Comparison of ENCODE assay signal across 3 cellular contexts in the genomic region with DNA sequence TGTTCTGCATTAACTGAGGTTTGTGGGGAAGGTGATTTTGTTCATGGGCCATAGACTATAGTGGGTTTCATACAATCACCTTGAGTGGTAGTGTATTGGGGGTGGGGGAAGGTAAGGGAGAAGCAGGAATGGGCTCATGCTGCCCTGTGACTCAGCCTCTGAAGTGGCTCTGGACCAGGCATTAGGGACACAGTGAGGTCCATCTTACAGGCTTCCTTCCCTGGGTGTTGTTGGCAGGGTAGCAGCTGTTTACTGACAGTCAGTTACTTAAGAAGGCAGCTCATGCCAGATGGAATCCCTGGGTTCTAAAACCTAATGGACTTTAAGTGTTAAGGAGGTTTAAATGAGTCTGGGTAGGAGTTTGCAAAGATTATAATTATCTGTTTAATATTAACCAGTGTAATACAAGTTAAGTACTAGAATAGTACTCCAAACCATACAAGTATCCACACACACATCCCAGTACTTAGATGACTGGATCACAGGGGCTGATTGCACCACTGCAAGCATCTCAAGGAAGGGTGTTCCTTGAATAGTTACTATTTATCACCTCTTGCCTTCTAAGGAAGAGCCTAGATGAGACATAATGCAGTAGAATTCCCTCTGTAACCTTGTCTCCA.
TF ChIP-seq lines count a peak whose summit lies in the region.

No MANE protein-coding gene starts in this region.

TF ChIP-seq in SK-N-SH treated with all-trans-retinoic acid at 6 μM for 48 hours, 23 proteins besides CTCF, POLR2A, EP300 and RAD21 (continues in another document):
- TF ChIP-seq ZNF565 (CRISPR knock-in tag; conservative IDR thresholded peaks at IDR 0.05; ENCODE audit: low read depth) = no peak
- TF ChIP-seq ISL1 (CRISPR knock-in tag; IDR thresholded peaks at IDR 0.05) = no peak
- no peak for TF ChIP-seq ARNTL (CRISPR knock-in tag; IDR thresholded peaks at IDR 0.05; ENCODE audit: borderline replicate concordance, low read depth)
- no peak for TF ChIP-seq SNAI2 (CRISPR knock-in tag; IDR thresholded peaks at IDR 0.05)
- TF ChIP-seq ESRRG (CRISPR knock-in tag; IDR thresholded peaks at IDR 0.05) = no peak
- TF ChIP-seq GLIS3 (CRISPR knock-in tag; IDR thresholded peaks at IDR 0.05) = no peak
- no peak for TF ChIP-seq TCF4 (CRISPR knock-in tag; IDR thresholded peaks at IDR 0.05; ENCODE audit: borderline replicate concordance)
- no peak for TF ChIP-seq ZFP30 (CRISPR knock-in tag; IDR thresholded peaks at IDR 0.05)
- no peak for TF ChIP-seq ZC3H10 (CRISPR knock-in tag; IDR thresholded peaks at IDR 0.05)
- TF ChIP-seq, protein P1, sequence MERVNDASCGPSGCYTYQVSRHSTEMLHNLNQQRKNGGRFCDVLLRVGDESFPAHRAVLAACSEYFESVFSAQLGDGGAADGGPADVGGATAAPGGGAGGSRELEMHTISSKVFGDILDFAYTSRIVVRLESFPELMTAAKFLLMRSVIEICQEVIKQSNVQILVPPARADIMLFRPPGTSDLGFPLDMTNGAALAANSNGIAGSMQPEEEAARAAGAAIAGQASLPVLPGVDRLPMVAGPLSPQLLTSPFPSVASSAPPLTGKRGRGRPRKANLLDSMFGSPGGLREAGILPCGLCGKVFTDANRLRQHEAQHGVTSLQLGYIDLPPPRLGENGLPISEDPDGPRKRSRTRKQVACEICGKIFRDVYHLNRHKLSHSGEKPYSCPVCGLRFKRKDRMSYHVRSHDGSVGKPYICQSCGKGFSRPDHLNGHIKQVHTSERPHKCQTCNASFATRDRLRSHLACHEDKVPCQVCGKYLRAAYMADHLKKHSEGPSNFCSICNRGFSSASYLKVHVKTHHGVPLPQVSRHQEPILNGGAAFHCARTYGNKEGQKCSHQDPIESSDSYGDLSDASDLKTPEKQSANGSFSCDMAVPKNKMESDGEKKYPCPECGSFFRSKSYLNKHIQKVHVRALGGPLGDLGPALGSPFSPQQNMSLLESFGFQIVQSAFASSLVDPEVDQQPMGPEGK (CRISPR knock-in tag; IDR thresholded peaks at IDR 0.05; ENCODE audit: borderline replicate concordance) = no peak
- no peak for TF ChIP-seq CSDC2 (CRISPR knock-in tag; IDR thresholded peaks at IDR 0.05)
- TF ChIP-seq ZNF70 (CRISPR knock-in tag; IDR thresholded peaks at IDR 0.05) = no peak
- TF ChIP-seq, protein P2, sequence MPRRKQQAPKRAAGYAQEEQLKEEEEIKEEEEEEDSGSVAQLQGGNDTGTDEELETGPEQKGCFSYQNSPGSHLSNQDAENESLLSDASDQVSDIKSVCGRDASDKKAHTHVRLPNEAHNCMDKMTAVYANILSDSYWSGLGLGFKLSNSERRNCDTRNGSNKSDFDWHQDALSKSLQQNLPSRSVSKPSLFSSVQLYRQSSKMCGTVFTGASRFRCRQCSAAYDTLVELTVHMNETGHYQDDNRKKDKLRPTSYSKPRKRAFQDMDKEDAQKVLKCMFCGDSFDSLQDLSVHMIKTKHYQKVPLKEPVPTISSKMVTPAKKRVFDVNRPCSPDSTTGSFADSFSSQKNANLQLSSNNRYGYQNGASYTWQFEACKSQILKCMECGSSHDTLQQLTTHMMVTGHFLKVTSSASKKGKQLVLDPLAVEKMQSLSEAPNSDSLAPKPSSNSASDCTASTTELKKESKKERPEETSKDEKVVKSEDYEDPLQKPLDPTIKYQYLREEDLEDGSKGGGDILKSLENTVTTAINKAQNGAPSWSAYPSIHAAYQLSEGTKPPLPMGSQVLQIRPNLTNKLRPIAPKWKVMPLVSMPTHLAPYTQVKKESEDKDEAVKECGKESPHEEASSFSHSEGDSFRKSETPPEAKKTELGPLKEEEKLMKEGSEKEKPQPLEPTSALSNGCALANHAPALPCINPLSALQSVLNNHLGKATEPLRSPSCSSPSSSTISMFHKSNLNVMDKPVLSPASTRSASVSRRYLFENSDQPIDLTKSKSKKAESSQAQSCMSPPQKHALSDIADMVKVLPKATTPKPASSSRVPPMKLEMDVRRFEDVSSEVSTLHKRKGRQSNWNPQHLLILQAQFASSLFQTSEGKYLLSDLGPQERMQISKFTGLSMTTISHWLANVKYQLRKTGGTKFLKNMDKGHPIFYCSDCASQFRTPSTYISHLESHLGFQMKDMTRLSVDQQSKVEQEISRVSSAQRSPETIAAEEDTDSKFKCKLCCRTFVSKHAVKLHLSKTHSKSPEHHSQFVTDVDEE (CRISPR knock-in tag; IDR thresholded peaks at IDR 0.05) = no peak

TF ChIP-seq in SK-N-SH, 30 proteins besides CTCF, POLR2A, EP300 and RAD21:
- TF ChIP-seq, protein P3, sequence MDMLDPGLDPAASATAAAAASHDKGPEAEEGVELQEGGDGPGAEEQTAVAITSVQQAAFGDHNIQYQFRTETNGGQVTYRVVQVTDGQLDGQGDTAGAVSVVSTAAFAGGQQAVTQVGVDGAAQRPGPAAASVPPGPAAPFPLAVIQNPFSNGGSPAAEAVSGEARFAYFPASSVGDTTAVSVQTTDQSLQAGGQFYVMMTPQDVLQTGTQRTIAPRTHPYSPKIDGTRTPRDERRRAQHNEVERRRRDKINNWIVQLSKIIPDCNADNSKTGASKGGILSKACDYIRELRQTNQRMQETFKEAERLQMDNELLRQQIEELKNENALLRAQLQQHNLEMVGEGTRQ (IDR thresholded peaks at IDR 0.05; ENCODE audit: borderline replicate concordance, low read depth, low read length) = no peak
- TF ChIP-seq ELF1 (IDR thresholded peaks at IDR 0.05) (no peak), RXRA (IDR thresholded peaks at IDR 0.05; ENCODE audit: borderline replicate concordance, low read depth) (no peak), SIN3A (IDR thresholded peaks at IDR 0.05; ENCODE audit: borderline replicate concordance, low read depth, low read length) (no peak), POLR2AphosphoS5 (IDR thresholded peaks at IDR 0.05; ENCODE audit: low read depth, low read length) (no peak), RFX5 (IDR thresholded peaks at IDR 0.05; ENCODE audit: low read length) (no peak), YY1 (IDR thresholded peaks at IDR 0.05; ENCODE audit: low read depth) (no peak), CHD2 (IDR thresholded peaks at IDR 0.05; ENCODE audit: low read length, partially characterized antibody) (no peak), JUND (IDR thresholded peaks at IDR 0.05) (no peak), NFIC (IDR thresholded peaks at IDR 0.05; ENCODE audit: borderline replicate concordance) (no peak), GATA2 (CRISPR knock-in tag; IDR thresholded peaks at IDR 0.05) (no peak)
- TF ChIP-seq, protein P4, sequence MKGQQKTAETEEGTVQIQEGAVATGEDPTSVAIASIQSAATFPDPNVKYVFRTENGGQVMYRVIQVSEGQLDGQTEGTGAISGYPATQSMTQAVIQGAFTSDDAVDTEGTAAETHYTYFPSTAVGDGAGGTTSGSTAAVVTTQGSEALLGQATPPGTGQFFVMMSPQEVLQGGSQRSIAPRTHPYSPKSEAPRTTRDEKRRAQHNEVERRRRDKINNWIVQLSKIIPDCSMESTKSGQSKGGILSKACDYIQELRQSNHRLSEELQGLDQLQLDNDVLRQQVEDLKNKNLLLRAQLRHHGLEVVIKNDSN (IDR thresholded peaks at IDR 0.05; ENCODE audit: borderline replicate concordance, low read depth) = no peak
- TF ChIP-seq, protein P5, sequence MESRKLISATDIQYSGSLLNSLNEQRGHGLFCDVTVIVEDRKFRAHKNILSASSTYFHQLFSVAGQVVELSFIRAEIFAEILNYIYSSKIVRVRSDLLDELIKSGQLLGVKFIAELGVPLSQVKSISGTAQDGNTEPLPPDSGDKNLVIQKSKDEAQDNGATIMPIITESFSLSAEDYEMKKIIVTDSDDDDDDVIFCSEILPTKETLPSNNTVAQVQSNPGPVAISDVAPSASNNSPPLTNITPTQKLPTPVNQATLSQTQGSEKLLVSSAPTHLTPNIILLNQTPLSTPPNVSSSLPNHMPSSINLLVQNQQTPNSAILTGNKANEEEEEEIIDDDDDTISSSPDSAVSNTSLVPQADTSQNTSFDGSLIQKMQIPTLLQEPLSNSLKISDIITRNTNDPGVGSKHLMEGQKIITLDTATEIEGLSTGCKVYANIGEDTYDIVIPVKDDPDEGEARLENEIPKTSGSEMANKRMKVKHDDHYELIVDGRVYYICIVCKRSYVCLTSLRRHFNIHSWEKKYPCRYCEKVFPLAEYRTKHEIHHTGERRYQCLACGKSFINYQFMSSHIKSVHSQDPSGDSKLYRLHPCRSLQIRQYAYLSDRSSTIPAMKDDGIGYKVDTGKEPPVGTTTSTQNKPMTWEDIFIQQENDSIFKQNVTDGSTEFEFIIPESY (IDR thresholded peaks at IDR 0.05; ENCODE audit: borderline replicate concordance, low read depth) = no peak

TF ChIP-seq in K562, 482 proteins besides CTCF, POLR2A, EP300 and RAD21:
- TF ChIP-seq NFXL1 (CRISPR knock-in tag; IDR thresholded peaks at IDR 0.05) = no peak
- no peak for TF ChIP-seq BRCA1 (IDR thresholded peaks at IDR 0.05)
- TF ChIP-seq BRCA1 (CRISPR knock-in tag; IDR thresholded peaks at IDR 0.05) = no peak
- no peak for TF ChIP-seq SIN3A (IDR thresholded peaks at IDR 0.05; ENCODE audit: borderline replicate concordance in 2 of 2, control insufficient read depth in 1 of 2, low read depth in 2 of 2, low read length in 2 of 2)
- TF ChIP-seq TCF7L2 (IDR thresholded peaks at IDR 0.05; ENCODE audit: low read depth, low read length) = no peak
- no peak for TF ChIP-seq POLR3G (IDR thresholded peaks at IDR 0.05; ENCODE audit: extremely low read depth, insufficient read length, insufficient replicate concordance)
- TF ChIP-seq RBM14 (IDR thresholded peaks at IDR 0.05; ENCODE audit: borderline replicate concordance, insufficient read depth, low read depth, low read length) = no peak
